Comparison of ENCODE assay signal across 13 cellular contexts in genomic region chr1:2108877-2109580, GRCh38. TPM values are rescaled to one million over a fixed set of nuclear protein-coding genes. Genes with fewer than 3 reads are reported as not detected.
DNase-seq lines count a peak whose midpoint lies in the region; ATAC-seq and TF ChIP-seq lines count a peak whose summit lies in the region.
"Had no signal": no experiment of that assay in that cellular context is flagged by ENCODE, and none has a peak within 500 bp of the region (broad histone marks: within the 10 kb centered on the region; RNA-seq: fewer than 3 reads in every experiment).

No MANE protein-coding gene starts in this region.

- H3K9me3 ChIP-seq in BLaER1: no peaks in the 10 kb centered on the region
- no peaks in the 10 kb centered on the region for H3K9me3 ChIP-seq in OCI-LY7 (ENCODE audit: low read length)
- H3K9me3 ChIP-seq in neural progenitor cell (ENCODE audit: low read depth): no peaks in the 10 kb centered on the region
- H3K9me3 ChIP-seq: A549, Caco-2 had no signal

- H3K36me3 Mint-ChIP-seq in dendritic cell treated with granulocyte-macrophage colony-stimulating factor and Interleukin-4, amounts not matched to agents 40 ng/mL and 50 ng/mL, for 4 days (ENCODE audit: low read depth): no peaks in the 10 kb centered on the region
- H3K36me3 Mint-ChIP-seq in neural progenitor cell: no peaks in the 10 kb centered on the region

- H3K4me3 Mint-ChIP-seq in dendritic cell treated with granulocyte-macrophage colony-stimulating factor and Interleukin-4, amounts not matched to agents 40 ng/mL and 50 ng/mL, for 4 days: no peak overlapping the region
- H3K4me3 Mint-ChIP-seq in neural progenitor cell: no peak overlapping the region
- H3K4me3 Mint-ChIP-seq: CD4-positive, CD25-positive, alpha-beta regulatory T cell had no signal

- H3K4me3 ChIP-seq in BLaER1 (no peak overlapping the region), OCI-LY7 (ENCODE audit: low read depth, low read length, poor library complexity, severe bottlenecking) (no peak overlapping the region), neural progenitor cell (no peak overlapping the region)
- H3K4me3 ChIP-seq: A549 had no signal

- DNase-seq in OCI-LY7 (ENCODE audit: low spot score): no peak
- DNase-seq in neural progenitor cell (ENCODE audit: low spot score): no peak
- DNase-seq in NCI-H1092 treated with DMSO at 0.1 percent for 48 hours (lab: John Stamatoyannopoulos, UW): no peak
- no peak for DNase-seq in putamen (ENCODE audit: low spot score)
- DNase-seq: CD4-positive, CD25-positive, alpha-beta regulatory T cell; NCI-H1930; NCI-H446 had no signal

- H3K27ac ChIP-seq in BLaER1: no peak overlapping the region
- H3K27ac ChIP-seq in OCI-LY7 (ENCODE audit: low read depth, low read length, poor library complexity, severe bottlenecking): no peak overlapping the region
- H3K27ac ChIP-seq in neural progenitor cell: no peak overlapping the region
- H3K27ac ChIP-seq: A549 had no signal

- H3K4me1 Mint-ChIP-seq in dendritic cell treated with granulocyte-macrophage colony-stimulating factor and Interleukin-4, amounts not matched to agents 40 ng/mL and 50 ng/mL, for 4 days (ENCODE audit: low read depth): peaks cover 31% of the 10 kb centered on the region
- H3K4me1 Mint-ChIP-seq in neural progenitor cell: peaks cover 5% of the 10 kb centered on the region

- H3K4me2 ChIP-seq in BLaER1 (peak overlapping the region; percentile 90), OCI-LY7 (ENCODE audit: low read length) (no peak overlapping the region), neural progenitor cell (no peak overlapping the region)
- H3K4me2 ChIP-seq: A549 had no signal

- CTCF ChIA-PET in OCI-LY7 (lab: Charles Lee; ENCODE audit: unreplicated experiment): interaction anchor here (1.9 kb wide), 1 partner anchor 30 kb away, joined by 7 read pairs; no protein-coding TSS in a partner anchor

- intact Hi-C loops in OCI-LY7 (cut with micrococcal nuclease; ENCODE audit: unreplicated experiment): loop anchor here (1.0 kb wide), 1 partner anchor 31 kb away; no protein-coding TSS in a partner anchor
- intact Hi-C loops in dendritic cell treated with granulocyte-macrophage colony-stimulating factor and Interleukin-4, amounts not matched to agents 40 ng/mL and 50 ng/mL, for 4 days (cut with micrococcal nuclease): no loop called here

- BruUV-seq in OCI-LY7 (replicated peaks; lab: Mats Ljungman, UMichigan): no TSS peak

- peaks cover 25% of the 10 kb centered on the region for H3K36me3 ChIP-seq in BLaER1
- no peaks in the 10 kb centered on the region for H3K36me3 ChIP-seq in OCI-LY7 (ENCODE audit: insufficient read depth, low read length)
- H3K36me3 ChIP-seq in neural progenitor cell: no peaks in the 10 kb centered on the region

- POLR2A ChIA-PET in OCI-LY7 (lab: Charles Lee): no interaction called here

- no peaks in the 10 kb centered on the region; the same call in 1 of the 2 replicates for H3K27me3 ChIP-seq in BLaER1
- no peaks in the 10 kb centered on the region for H3K27me3 ChIP-seq in neural progenitor cell

- H2AFZ ChIP-seq in OCI-LY7 (ENCODE audit: low read length): no peak overlapping the region
- H2AFZ ChIP-seq in neural progenitor cell (replicated peaks): no peak overlapping the region

- H3K4me1 ChIP-seq in BLaER1 (peaks cover 99% of the 10 kb centered on the region), OCI-LY7 (ENCODE audit: insufficient read depth, low read length, poor library complexity, severe bottlenecking) (peaks cover 15% of the 10 kb centered on the region), neural progenitor cell (no peaks in the 10 kb centered on the region)
- H3K4me1 ChIP-seq: A549, Caco-2 had no signal

- H3K9me2 ChIP-seq in OCI-LY7 (ENCODE audit: insufficient read depth, low read length): no peaks in the 10 kb centered on the region

- H3K9me3 Mint-ChIP-seq in dendritic cell treated with granulocyte-macrophage colony-stimulating factor and Interleukin-4, amounts not matched to agents 40 ng/mL and 50 ng/mL, for 4 days: no peaks in the 10 kb centered on the region
- no peaks in the 10 kb centered on the region for H3K9me3 Mint-ChIP-seq in neural progenitor cell
- H3K9me3 Mint-ChIP-seq: CD4-positive, CD25-positive, alpha-beta regulatory T cell had no signal

- peaks cover 100% of the 10 kb centered on the region for H4K20me1 ChIP-seq in BLaER1
- H4K20me1 ChIP-seq in OCI-LY7 (ENCODE audit: insufficient read depth, low read length): no peaks in the 10 kb centered on the region
- H4K20me1 ChIP-seq in neural progenitor cell (ENCODE audit: low read depth): peaks cover 15% of the 10 kb centered on the region

- no peaks in the 10 kb centered on the region for H3F3A ChIP-seq in neural progenitor cell (ENCODE audit: low read depth)

- ATAC-seq in GM18861 (IDR thresholded peaks at IDR 0.05; ENCODE audit: unreplicated experiment) (no peak), GM21367 (IDR thresholded peaks at IDR 0.05; ENCODE audit: unreplicated experiment) (no peak)

- H3K27me3 Mint-ChIP-seq in dendritic cell treated with granulocyte-macrophage colony-stimulating factor and Interleukin-4, amounts not matched to agents 40 ng/mL and 50 ng/mL, for 4 days: peaks cover 19% of the 10 kb centered on the region
- H3K27me3 Mint-ChIP-seq in neural progenitor cell (ENCODE audit: insufficient read depth, low read depth): peaks cover 12% of the 10 kb centered on the region
- H3K27me3 Mint-ChIP-seq: CD4-positive, CD25-positive, alpha-beta regulatory T cell had no signal

- H3K9ac ChIP-seq in BLaER1 (no peak overlapping the region), neural progenitor cell (no peak overlapping the region)

- H3K79me2 ChIP-seq in OCI-LY7 (ENCODE audit: insufficient read depth, low read depth, low read length) (no peaks in the 10 kb centered on the region), neural progenitor cell (ENCODE audit: low read depth) (no peaks in the 10 kb centered on the region)

- peak overlapping the region; percentile 32 for H3K27ac Mint-ChIP-seq in dendritic cell treated with granulocyte-macrophage colony-stimulating factor and Interleukin-4, amounts not matched to agents 40 ng/mL and 50 ng/mL, for 4 days
- peak overlapping the region; percentile 79 for H3K27ac Mint-ChIP-seq in neural progenitor cell
- H3K27ac Mint-ChIP-seq: CD4-positive, CD25-positive, alpha-beta regulatory T cell had no signal

- TF ChIP-seq CTCF in OCI-LY7 (conservative IDR thresholded peaks at IDR 0.05; ENCODE audit: low read length): 0 out of 2 replicates have a peak, but pooled peaks have one; percentile 13
- TF ChIP-seq CTCF in neural progenitor cell (IDR thresholded peaks at IDR 0.05): no peak

RNA-seq across cellular contexts. Expression of gene PRKCZ, which starts 58.8 kb away (rescaled TPM):
- 8.0 and 10.2 TPM in 2 replicates for total RNA-seq in OCI-LY7 (2014; rRNA removed; shearing (Covaris generic))
- total RNA-seq in OCI-LY7 (2022): 10.0 and 13.0 TPM in 2 replicates
- total RNA-seq in neural progenitor cell (ENCODE audit: low replicate concordance): 33.4 and 47.2 TPM in 2 replicates
